In genomic region chr4:118033148-118034060, GRCh38 we compare ENCODE assay signal across 8 cellular contexts. TPM values are rescaled to one million over a fixed set of nuclear protein-coding genes. Genes with fewer than 3 reads are reported as not detected.
DNase-seq lines count a peak whose midpoint lies in the region; ATAC-seq, FAIRE-seq and TF ChIP-seq lines count a peak whose summit lies in the region.

No MANE protein-coding gene starts in this region.

- POLR2A ChIA-PET in K562 (lab: Yijun Ruan, JAX), result no interaction called here

- TF ChIP-seq RAD21 in K562 (CRISPR knock-in tag; conservative IDR thresholded peaks at IDR 0.05 in 1 of 2, IDR thresholded peaks at IDR 0.05 in 1 of 2), result no peak

- H3K4me3 ChIP-seq in K562, result no peak overlapping the region
- H3K4me3 ChIP-seq in iPS-20b (ENCODE audit: low read length), result peak overlapping the region; percentile 66
- peak overlapping the region; percentile 68 for H3K4me3 ChIP-seq in skeletal muscle satellite cell (ENCODE audit: low read length)

- H3K9ac ChIP-seq in K562 (ENCODE audit: insufficient read depth in 1 of 2, low read depth in 2 of 2, low read length in 2 of 2), result no peak overlapping the region
- H3K9ac ChIP-seq in iPS-20b (ENCODE audit: low read depth, low read length), result peak overlapping the region; percentile 50; the same call in 1 of the 2 replicates
- no peak overlapping the region for H3K9ac ChIP-seq in skeletal muscle satellite cell (ENCODE audit: low read depth, low read length)

- peaks cover 35% of the 10 kb centered on the region for H3K27me3 Mint-ChIP-seq in activated naive CD4-positive, alpha-beta T cell treated with anti-CD3 and anti-CD28 coated beads for 36 hours (ENCODE audit: low read depth)
- peaks cover 13 to 19% of the 10 kb centered on the region in 2 donors for H3K27me3 Mint-ChIP-seq in natural killer cell (ENCODE audit: low read depth in 2 of 2)

- no peaks in the 10 kb centered on the region for H3K36me3 ChIP-seq in K562 (ENCODE audit: control insufficient read depth, insufficient read depth, low read length)
- H3K36me3 ChIP-seq in iPS-20b (ENCODE audit: insufficient read depth, low read depth, low read length), result no peaks in the 10 kb centered on the region
- no peaks in the 10 kb centered on the region for H3K36me3 ChIP-seq in skeletal muscle satellite cell (ENCODE audit: insufficient read depth, low read length)

- no peak for TF ChIP-seq EP300 in K562 (IDR thresholded peaks at IDR 0.05; ENCODE audit: low read length)

- no peak for FAIRE-seq in K562 (lab: Jason Lieb, UNC)

- H2AFZ ChIP-seq in K562 (ENCODE audit: low read depth, low read length), result no peak overlapping the region

- intact Hi-C loops in activated naive CD4-positive, alpha-beta T cell treated with anti-CD3 and anti-CD28 coated beads for 36 hours (cut with micrococcal nuclease), result loop anchor here (10.0 kb wide), 1 partner anchor 1969 kb away; no protein-coding TSS in a partner anchor
- intact Hi-C loops in K562 (cut with micrococcal nuclease), result no loop called here
- intact Hi-C loops in natural killer cell (cut with micrococcal nuclease), result no loop called here

- H3K27ac ChIP-seq in K562 (ENCODE audit: extremely low read depth, low read depth, low read length) (no peak overlapping the region), iPS-20b (ENCODE audit: low read length) (no peak overlapping the region)

- no peaks in the 10 kb centered on the region for H3K36me3 Mint-ChIP-seq in activated naive CD4-positive, alpha-beta T cell treated with anti-CD3 and anti-CD28 coated beads for 36 hours (ENCODE audit: low read depth)
- H3K36me3 Mint-ChIP-seq in natural killer cell, result no peaks in the 10 kb centered on the region

- no peaks in the 10 kb centered on the region for H3K9me3 ChIP-seq in K562 (replicated peaks; ENCODE audit: control insufficient read depth, insufficient read depth, low read depth, low read length)
- H3K9me3 ChIP-seq in iPS-20b (ENCODE audit: insufficient read depth, low read depth, low read length), result no peaks in the 10 kb centered on the region
- H3K9me3 ChIP-seq in skeletal muscle satellite cell (replicated peaks; ENCODE audit: low read length), result no peaks in the 10 kb centered on the region

- H3K9me1 ChIP-seq in K562 (ENCODE audit: control insufficient read depth, insufficient read depth, low read length), result no peaks in the 10 kb centered on the region

- H3K27me3 ChIP-seq in K562 (ENCODE audit: control insufficient read depth in 2 of 2, insufficient read depth in 2 of 2, low read length in 2 of 2), result no peaks in the 10 kb centered on the region
- H3K27me3 ChIP-seq in iPS-20b (ENCODE audit: insufficient read depth, low read length), result peaks cover 10% of the 10 kb centered on the region
- H3K27me3 ChIP-seq in skeletal muscle satellite cell (ENCODE audit: control insufficient read depth, insufficient read depth, low read length), result peaks cover 39% of the 10 kb centered on the region

- H3K79me2 ChIP-seq in K562 (ENCODE audit: control insufficient read depth, insufficient read depth, low read length), result no peaks in the 10 kb centered on the region

- WGBS in K562 (ENCODE audit: insufficient coverage, low coverage, missing lambda C conversion rate), result 3% methylated on average over 40 of the region's 100 CpGs

- in situ Hi-C loops in K562 (cut with MboI), result no loop called here

- H3K4me1 ChIP-seq in K562 (replicated peaks in 1 of 2; ENCODE audit: control insufficient read depth in 2 of 2, insufficient read depth in 2 of 2, low read length in 2 of 2), result peaks cover 0 to 7% of the 10 kb centered on the region in 2 experiments; a peak in 1 of 5 replicates
- no peaks in the 10 kb centered on the region; the same call in 1 of the 2 replicates for H3K4me1 ChIP-seq in iPS-20b (ENCODE audit: insufficient read depth, low read length)
- H3K4me1 ChIP-seq in skeletal muscle satellite cell (ENCODE audit: control insufficient read depth, insufficient read depth, low read length), result peaks cover 10% of the 10 kb centered on the region

- CTCF ChIA-PET in activated naive CD4-positive, alpha-beta T cell treated with anti-CD3 and anti-CD28 coated beads for 36 hours (lab: Charles Lee), result interaction anchor here (0.6 to 1.3 kb wide), 2 partner anchors 10 to 431 kb away, joined by 3 read pairs; no protein-coding TSS in a partner anchor
- CTCF ChIA-PET in K562 (lab: Yijun Ruan, JAX; ENCODE audit: low intra/inter-chr PET ratio), result no interaction called here

- no peak for TF ChIP-seq POLR2A in K562 (conservative IDR thresholded peaks at IDR 0.05)

- peak overlapping the region; percentile 52 for H3K4me3 Mint-ChIP-seq in activated naive CD4-positive, alpha-beta T cell treated with anti-CD3 and anti-CD28 coated beads for 36 hours
- no peak overlapping the region for H3K4me3 Mint-ChIP-seq in natural killer cell

- no peaks in the 10 kb centered on the region for H4K20me1 ChIP-seq in K562 (replicated peaks; ENCODE audit: control insufficient read depth, insufficient read depth, low read length)

- H3K9me3 Mint-ChIP-seq in activated naive CD4-positive, alpha-beta T cell treated with anti-CD3 and anti-CD28 coated beads for 36 hours, result no peaks in the 10 kb centered on the region
- no peaks in the 10 kb centered on the region for H3K9me3 Mint-ChIP-seq in natural killer cell

- TF ChIP-seq CTCF in K562 (IDR thresholded peaks at IDR 0.05 in 2 of 3, conservative IDR thresholded peaks at IDR 0.05 in 1 of 3; ENCODE audit: insufficient read depth in 2 of 3, low read depth in 1 of 3, low read length in 3 of 3) (no peak), natural killer cell (IDR thresholded peaks at IDR 0.05) (no peak)

- no peak overlapping the region for H3K27ac Mint-ChIP-seq in activated naive CD4-positive, alpha-beta T cell treated with anti-CD3 and anti-CD28 coated beads for 36 hours
- no peak overlapping the region for H3K27ac Mint-ChIP-seq in natural killer cell

- peaks cover 4% of the 10 kb centered on the region for H3K4me1 Mint-ChIP-seq in activated naive CD4-positive, alpha-beta T cell treated with anti-CD3 and anti-CD28 coated beads for 36 hours (ENCODE audit: low read depth)
- no peaks in the 10 kb centered on the region for H3K4me1 Mint-ChIP-seq in natural killer cell

- ATAC-seq in K562 (peak; percentile 22; the same call in 2 of the 3 replicates), natural killer cell (no peak)

- DNase-seq in activated naive CD4-positive, alpha-beta T cell treated with anti-CD3 and anti-CD28 coated beads for 36 hours, result peak; percentile 6
- no peak for DNase-seq in activated naive CD4-positive, alpha-beta T cell treated with anti-CD3 and anti-CD28 coated beads, Interleukin-2, amount 50 U/mL, for 16 hours
- DNase-seq in NCI-H345 (lab: John Stamatoyannopoulos, UW), result peak; percentile 49
- DNase-seq in K562 (ENCODE audit: extremely low read depth in 1 of 4, low spot score in 3 of 4), result peak in 1 of 4 experiments; percentile 3
- no peak for DNase-seq in NCI-H1436 treated with DMSO at 0.1 percent for 48 hours (lab: John Stamatoyannopoulos, UW)
- DNase-seq in natural killer cell, result no peak

- H3K4me2 ChIP-seq in K562 (ENCODE audit: insufficient read depth, low read length), result no peak overlapping the region
- peak overlapping the region; percentile 93 for H3K4me2 ChIP-seq in skeletal muscle satellite cell (ENCODE audit: low read length)

- BruUV-seq in K562 (replicated peaks; lab: Mats Ljungman, UMichigan), result no TSS peak

TF ChIP-seq in K562, 482 proteins besides CTCF, POLR2A, EP300 and RAD21:
- TF ChIP-seq CCNT2 (IDR thresholded peaks at IDR 0.05; ENCODE audit: borderline replicate concordance, extremely low read depth, insufficient read length, low read depth, low read length) (no peak), CREB1 (IDR thresholded peaks at IDR 0.05) (no peak), CREB1 (CRISPR knock-in tag; IDR thresholded peaks at IDR 0.05) (no peak), CBX5 (IDR thresholded peaks at IDR 0.05; ENCODE audit: borderline replicate concordance, low read depth) (no peak), ZNF830 (CRISPR knock-in tag; IDR thresholded peaks at IDR 0.05) (no peak), DIDO1 (tag; IDR thresholded peaks at IDR 0.05; ENCODE audit: low read depth) (no peak), PYGO2 (tag; IDR thresholded peaks at IDR 0.05) (no peak), ZNF583 (CRISPR knock-in tag; IDR thresholded peaks at IDR 0.05) (no peak), PHF21A (IDR thresholded peaks at IDR 0.05; ENCODE audit: borderline replicate concordance, low read depth) (no peak), KDM1A (IDR thresholded peaks at IDR 0.05) (no peak)
TF ChIP-seq in K562: peak in this region for 0.

RNA-seq across cellular contexts. Expression of gene NDST3, which starts 0.9 kb away (rescaled TPM):
- total RNA-seq in activated naive CD4-positive, alpha-beta T cell treated with anti-CD3 and anti-CD28 coated beads for 36 hours, result not detected
- total RNA-seq in K562 (2011; cell fraction: chromatin; rRNA removed; ENCODE audit: low replicate concordance), result not detected in 2 replicates
- not detected in 2 replicates for total RNA-seq in K562 (2011; cell fraction: nucleolus; rRNA removed)
- total RNA-seq in K562 (2011; cell fraction: nucleoplasm; rRNA removed), result not detected in 2 replicates
- total RNA-seq in K562 (2014; rRNA removed) (not detected in 2 replicates), K562 (2014; rRNA removed; fragmentation: Illumina TruSeq; extraction: Trizol) (not detected in 2 replicates), K562 (2015; rRNA removed; fragmentation: Illumina TruSeq; extraction: Trizol) (not detected in 2 replicates), K562 (2021) (not detected in 2 replicates), natural killer cell (not detected)
- polyA plus RNA-seq in K562 (2011; rRNA removed) (not detected in 2 replicates), K562 (2014; fragmentation: Illumina TruSeq; extraction: Trizol) (not detected in 2 replicates), K562 (2014; fragmentation: Nextera tagmentation; extraction: Ambion mirVana) (not detected), K562 (2014; rRNA removed) (not detected in 2 replicates)
- polyA plus RNA-seq in K562 (2011; cell fraction: cytosol; rRNA removed), result not detected in 2 replicates
- polyA plus RNA-seq in K562 (2011; cell fraction: nucleus; rRNA removed), result not detected in 2 replicates
- polyA plus RNA-seq in K562 (2012), result not detected in 2 replicates
- not detected in 2 replicates for polyA minus RNA-seq in K562 (2011; rRNA and poly(A)+ RNA removed)
- not detected in 2 replicates for polyA minus RNA-seq in K562 (2011; cell fraction: cytosol; rRNA and poly(A)+ RNA removed)
- polyA minus RNA-seq in K562 (2011; cell fraction: nucleus; rRNA and poly(A)+ RNA removed), result not detected in 2 replicates
- total RNA-seq in skeletal muscle satellite cell (2012; rRNA removed), result not detected in 2 replicates

Comparison
In these comparisons a context has a peak if more than half of its experiments do, and no peak if none do; other contexts are left out.
1. DNase-seq: peak in activated naive CD4-positive, alpha-beta T cell treated with anti-CD3 and anti-CD28 coated beads for 36 hours (single experiment) and NCI-H345 (single experiment); none in activated naive CD4-positive, alpha-beta T cell treated with anti-CD3 and anti-CD28 coated beads, Interleukin-2, amount 50 U/mL, for 16 hours (single experiment), NCI-H1436 treated with DMSO at 0.1 percent for 48 hours (single experiment) and natural killer cell (single experiment).